ENCODE assay signal across 9 cellular contexts in genomic region chr1:90114521-90115141, GRCh38.
DNase-seq lines count a peak whose midpoint lies in the region; ATAC-seq and TF ChIP-seq lines count a peak whose summit lies in the region.
"Had no signal": no experiment of that assay in that cellular context is flagged by ENCODE, and none has a peak within 500 bp of the region (broad histone marks: within the 10 kb centered on the region; RNA-seq: fewer than 3 reads in every experiment).

No MANE protein-coding gene starts in this region.

- no peaks in the 10 kb centered on the region for H3K4me1 Mint-ChIP-seq in CD4-positive, alpha-beta T cell (ENCODE audit: low read depth)
- H3K4me1 Mint-ChIP-seq: immature natural killer cell had no signal

- no peak overlapping the region for H3K4me3 Mint-ChIP-seq in CD4-positive, alpha-beta T cell
- H3K4me3 Mint-ChIP-seq: immature natural killer cell had no signal

- H3K9me3 Mint-ChIP-seq in CD4-positive, alpha-beta T cell, result no peaks in the 10 kb centered on the region
- H3K9me3 Mint-ChIP-seq: immature natural killer cell had no signal

- ATAC-seq in CD4-positive, alpha-beta T cell (ENCODE audit: poor library complexity), result no peak
- ATAC-seq in body of pancreas (no peak), right lobe of liver (peak; percentile 72 to 82 (median 77)), GM18873 (IDR thresholded peaks at IDR 0.05; ENCODE audit: low FRiP score, unreplicated experiment) (no peak), GM19324 (IDR thresholded peaks at IDR 0.05; ENCODE audit: low FRiP score, unreplicated experiment) (no peak)

- H3K36me3 ChIP-seq in HEK293 (ENCODE audit: control insufficient read depth in 2 of 2, insufficient read depth in 1 of 2, low read length in 2 of 2) (no peaks in the 10 kb centered on the region), body of pancreas (replicated peaks in 1 of 2; ENCODE audit: insufficient read depth in 1 of 2, low read depth in 2 of 2) (no peaks in the 10 kb centered on the region), right lobe of liver (no peaks in the 10 kb centered on the region)

- H3K4me1 ChIP-seq in HEK293 (ENCODE audit: control insufficient read depth, insufficient read depth, low read length) (no peaks in the 10 kb centered on the region), body of pancreas (no peaks in the 10 kb centered on the region), right lobe of liver (no peaks in the 10 kb centered on the region)

- no peak for TF ChIP-seq POLR2A in body of pancreas (IDR thresholded peaks at IDR 0.05)
- no peak for TF ChIP-seq POLR2A in right lobe of liver (IDR thresholded peaks at IDR 0.05)

- WGBS in body of pancreas, 2 donors, result 11 to 12% methylated on average over 3 of the region's 3 CpGs
- WGBS in right lobe of liver (ENCODE audit: insufficient coverage, low coverage, low lambda C conversion rate, missing lambda C conversion rate), result 13% methylated on average over 3 of the region's 3 CpGs

- H3K4me3 ChIP-seq in HEK293 (ENCODE audit: low read depth, low read length) (no peak overlapping the region), body of pancreas (no peak overlapping the region), right lobe of liver (no peak overlapping the region)

- CTCF ChIA-PET in CD4-positive, alpha-beta T cell (lab: Charles Lee), result no interaction called here
- CTCF ChIA-PET in HEK293 (lab: Yijun Ruan, JAX), result interaction anchor here (0.6 to 1.7 kb wide), 18 partner anchors 11 to 1164 kb away, joined by 3 to 13 read pairs (median 4); no protein-coding TSS in a partner anchor

- peak; percentile 58 for TF ChIP-seq CTCF in CD4-positive, alpha-beta T cell (IDR thresholded peaks at IDR 0.05)
- TF ChIP-seq CTCF in HEK293 (tag by site-specific recombination; IDR thresholded peaks at IDR 0.05) (peak; percentile 37), body of pancreas (IDR thresholded peaks at IDR 0.05) (peak; percentile 26 to 61 (median 58)), right lobe of liver (IDR thresholded peaks at IDR 0.05) (peak; percentile 58 to 77 (median 69))

- peaks cover 41% of the 10 kb centered on the region for H3K27me3 Mint-ChIP-seq in CD4-positive, alpha-beta T cell

- H3K27ac Mint-ChIP-seq in CD4-positive, alpha-beta T cell, result no peak overlapping the region
- H3K27ac Mint-ChIP-seq: immature natural killer cell had no signal

- no peaks in the 10 kb centered on the region for H3K9me3 ChIP-seq in CD4-positive, alpha-beta T cell (ENCODE audit: control insufficient read depth, low read length)
- H3K9me3 ChIP-seq in HEK293 (ENCODE audit: control insufficient read depth, insufficient read depth, low read depth, low read length) (no peaks in the 10 kb centered on the region), body of pancreas (no peaks in the 10 kb centered on the region), right lobe of liver (no peaks in the 10 kb centered on the region)

- no peak overlapping the region for H3K27ac ChIP-seq in CD4-positive, alpha-beta T cell (ENCODE audit: low read depth, low read length)
- H3K27ac ChIP-seq in HEK293 (ENCODE audit: extremely low read depth, low read depth, low read length), result no peak overlapping the region
- H3K27ac ChIP-seq in body of pancreas, result no peak overlapping the region
- H3K27ac ChIP-seq in right lobe of liver, result no peak overlapping the region

- peaks cover 8% of the 10 kb centered on the region for H3K27me3 ChIP-seq in CD4-positive, alpha-beta T cell (ENCODE audit: control insufficient read depth, insufficient read depth, low read length)
- H3K27me3 ChIP-seq in body of pancreas, result no peaks in the 10 kb centered on the region
- no peaks in the 10 kb centered on the region for H3K27me3 ChIP-seq in right lobe of liver

- intact Hi-C loops in CD4-positive, alpha-beta T cell (cut with DNase I, micrococcal nuclease), result loop anchor here in 1 of 2 experiments (5.0 kb wide), 1 partner anchor 1053 kb away; no protein-coding TSS in a partner anchor
- intact Hi-C loops in body of pancreas (cut with DNase I), result no loop called here
- intact Hi-C loops in right lobe of liver (cut with DNase I), result no loop called here

- POLR2A ChIA-PET in CD4-positive, alpha-beta T cell (lab: Charles Lee), result no interaction called here
- POLR2A ChIA-PET in HEK293 (lab: Yijun Ruan, JAX), result no interaction called here

- H3K36me3 Mint-ChIP-seq in CD4-positive, alpha-beta T cell (ENCODE audit: low read depth), result no peaks in the 10 kb centered on the region
- H3K36me3 Mint-ChIP-seq: immature natural killer cell had no signal

- DNase-seq in CD4-positive, alpha-beta T cell, result no peak
- DNase-seq in NCI-H510A (lab: John Stamatoyannopoulos, UW) (peak; percentile 41), body of pancreas (no peak), right lobe of liver (no peak), GM19238 (ENCODE audit: insufficient read length, low spot score) (no peak)

TF ChIP-seq in HEK293, 187 proteins besides CTCF, POLR2A, EP300 and RAD21:
- TF ChIP-seq ZNF311 (tag by site-specific recombination; IDR thresholded peaks at IDR 0.05; ENCODE audit: borderline replicate concordance), result no peak
- 0 out of 2 replicates have a peak, but pooled peaks have one; percentile 48 for TF ChIP-seq ZNF660 (tag by site-specific recombination; IDR thresholded peaks at IDR 0.05)
- peak; percentile 90 for TF ChIP-seq ZNF654 (tag by site-specific recombination; IDR thresholded peaks at IDR 0.05; ENCODE audit: low read depth)
- TF ChIP-seq ZNF362 (tag by site-specific recombination; IDR thresholded peaks at IDR 0.05), result no peak
- no peak for TF ChIP-seq ZNF76 (tag by site-specific recombination; IDR thresholded peaks at IDR 0.05; ENCODE audit: borderline replicate concordance, low read depth)

Comparison
In these comparisons a context has a peak if more than half of its experiments do, and no peak if none do; other contexts are left out.
1. ATAC-seq: peak in right lobe of liver (4 of 4); none in CD4-positive, alpha-beta T cell (single experiment), body of pancreas (single experiment), GM18873 (single experiment) and GM19324 (single experiment).
2. Peak in every context shown above with its lines, with median percentiles within 50 percentile points of each other: CTCF ChIP-seq.